In the genomic region with DNA sequence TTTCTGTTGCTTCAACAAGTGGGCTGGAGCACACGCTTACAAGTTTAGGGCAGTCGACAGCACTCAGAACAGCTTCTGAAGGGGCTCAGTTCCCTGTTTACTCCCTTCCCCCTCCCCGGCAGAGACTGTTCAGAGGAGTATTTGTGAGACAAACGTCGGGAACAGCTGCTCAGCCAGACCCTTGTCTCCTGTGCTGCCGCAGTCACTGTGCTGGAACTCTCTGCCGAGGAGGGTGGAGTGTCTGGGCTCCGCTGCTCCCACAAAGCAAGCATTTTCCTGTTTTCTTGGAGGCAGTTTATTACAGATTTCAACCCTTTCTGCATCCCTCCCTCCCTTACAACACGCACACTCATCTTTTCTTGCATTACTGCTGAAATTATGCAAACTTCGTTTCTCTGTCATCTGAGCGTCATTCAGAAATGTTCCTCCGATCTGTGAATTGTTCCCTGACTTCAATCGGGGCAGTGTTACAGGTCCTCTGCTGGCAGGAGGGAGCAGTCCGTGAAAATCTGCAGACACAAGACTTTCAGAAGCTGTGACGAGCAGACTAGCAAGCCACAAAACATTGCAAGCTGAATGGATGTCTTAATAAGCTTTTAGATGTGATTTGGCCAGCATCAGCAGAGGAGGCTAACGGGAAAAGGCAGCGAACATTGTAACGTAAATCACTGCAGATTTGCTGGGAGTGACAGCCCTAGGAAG, we compare ENCODE assay signal across 10 cellular contexts.
DNase-seq lines count a peak whose midpoint lies in the region; FAIRE-seq lines count a peak whose summit lies in the region.
"Had no signal": no experiment of that assay in that cellular context is flagged by ENCODE, and none has a peak within 500 bp of the region (broad histone marks: within the 10 kb centered on the region; RNA-seq: fewer than 3 reads in every experiment).

No MANE protein-coding gene starts in this region.

- DNase-seq in NCI-H2171 (lab: John Stamatoyannopoulos, UW) (peak; percentile 16), cerebellar cortex (ENCODE audit: low spot score) (peak; percentile 82), medulla oblongata (ENCODE audit: extremely low spot score) (peak; percentile 70), stromal cell of bone marrow (ENCODE audit: low read depth) (peak; percentile 33), HT-29 (ENCODE audit: low spot score) (no peak), A172 (ENCODE audit: low spot score) (no peak), urothelium cell line (ENCODE audit: low spot score) (no peak)
- DNase-seq in activated CD4-positive, CD25-positive, alpha-beta regulatory T cell (lab: John Stamatoyannopoulos, UW) = no peak
- DNase-seq: CD8-positive, alpha-beta T cell; KBM-7 had no signal

- FAIRE-seq in urothelium cell line (lab: Jason Lieb, UNC) = no peak

Comparison
In these comparisons a context has a peak if more than half of its experiments do, and no peak if none do; other contexts are left out.
1. DNase-seq: peak in NCI-H2171 (single experiment), cerebellar cortex (single experiment), medulla oblongata (single experiment) and stromal cell of bone marrow (single experiment); none in HT-29 (single experiment), A172 (single experiment), activated CD4-positive, CD25-positive, alpha-beta regulatory T cell (0 of 4) and urothelium cell line (single experiment).